ENCODE assay signal across 24 cellular contexts in the genomic region with DNA sequence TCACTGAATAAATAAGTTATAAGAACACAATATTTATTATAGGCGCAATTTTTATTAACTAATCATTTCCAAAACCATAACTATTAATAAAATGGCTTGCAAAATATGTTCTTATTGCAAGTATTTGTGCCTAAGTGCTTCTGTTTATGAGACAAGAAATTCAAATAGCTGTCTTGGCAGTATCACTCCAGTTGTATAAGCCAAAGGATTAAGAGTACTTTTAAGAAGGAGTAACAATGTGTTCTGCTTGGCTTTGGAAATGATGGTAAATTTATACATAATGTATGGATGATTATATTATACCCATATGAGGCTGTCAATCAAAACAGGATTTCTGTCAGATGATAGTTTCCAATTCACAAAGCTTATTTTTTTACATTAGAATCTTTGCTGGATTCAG. TPM values are rescaled to one million over a fixed set of nuclear protein-coding genes. Genes with fewer than 3 reads are reported as not detected.
DNase-seq lines count a peak whose midpoint lies in the region; ATAC-seq and TF ChIP-seq lines count a peak whose summit lies in the region.
"Had no signal": no experiment of that assay in that cellular context is flagged by ENCODE, and none has a peak within 500 bp of the region (broad histone marks: within the 10 kb centered on the region; RNA-seq: fewer than 3 reads in every experiment).

No MANE protein-coding gene starts in this region.

- 56% methylated on average over 1 of the region's 1 CpG for WGBS in esophagus muscularis mucosa

- H3K4me3 Mint-ChIP-seq in activated T-helper 17 cell treated with anti-CD3 and anti-CD28 coated beads, Interleukin-2, amount 50 U/mL, for 72 hours = no peak overlapping the region
- H3K4me3 Mint-ChIP-seq in CD4-positive, alpha-beta memory T cell = no peak overlapping the region
- H3K4me3 Mint-ChIP-seq in activated CD8-positive, alpha-beta memory T cell treated with anti-CD3 and anti-CD28 coated beads, Interleukin-2, amount 10 ng/mL, durations not matched to agents 7 days and 5 days = no peak overlapping the region
- H3K4me3 Mint-ChIP-seq: CD4-positive, CD25-positive, alpha-beta regulatory T cell; IgD-negative memory B cell had no signal

- CTCF ChIA-PET in CD4-positive, alpha-beta memory T cell (lab: Charles Lee; ENCODE audit: partially characterized antibody) = no interaction called here
- CTCF ChIA-PET in activated CD8-positive, alpha-beta memory T cell treated with anti-CD3 and anti-CD28 coated beads, Interleukin-2, amount 10 ng/mL, durations not matched to agents 7 days and 5 days (lab: Charles Lee) = interaction anchor here (0.9 kb wide), 1 partner anchor 19 kb away, joined by 3 read pairs; no protein-coding TSS in a partner anchor

- H3K27ac ChIP-seq in esophagus muscularis mucosa (replicated peaks in 1 of 4) (peak overlapping the region; percentile 69 to 78 (median 74)), neutrophil (peak overlapping the region; percentile 65), tibial artery (peak overlapping the region; percentile 36 to 66)
- H3K27ac ChIP-seq in CD4-positive, alpha-beta memory T cell (ENCODE audit: low read depth, low read length) = no peak overlapping the region

- no peak for TF ChIP-seq POLR2A in esophagus muscularis mucosa (IDR thresholded peaks at IDR 0.05; ENCODE audit: low read depth)

- no peaks in the 10 kb centered on the region for H3K36me3 Mint-ChIP-seq in activated T-helper 17 cell treated with anti-CD3 and anti-CD28 coated beads, Interleukin-2, amount 50 U/mL, for 72 hours (ENCODE audit: low read depth)
- H3K36me3 Mint-ChIP-seq in CD4-positive, alpha-beta memory T cell = no peaks in the 10 kb centered on the region
- peaks cover 2% of the 10 kb centered on the region for H3K36me3 Mint-ChIP-seq in activated CD8-positive, alpha-beta memory T cell treated with anti-CD3 and anti-CD28 coated beads, Interleukin-2, amount 10 ng/mL, durations not matched to agents 7 days and 5 days
- H3K36me3 Mint-ChIP-seq: CD4-positive, CD25-positive, alpha-beta regulatory T cell had no signal

- TF ChIP-seq EP300 in esophagus muscularis mucosa (IDR thresholded peaks at IDR 0.05) = no peak

- H3K27me3 Mint-ChIP-seq in activated T-helper 17 cell treated with anti-CD3 and anti-CD28 coated beads, Interleukin-2, amount 50 U/mL, for 72 hours = no peaks in the 10 kb centered on the region
- H3K27me3 Mint-ChIP-seq in CD4-positive, alpha-beta memory T cell = no peaks in the 10 kb centered on the region
- peaks cover 2% of the 10 kb centered on the region for H3K27me3 Mint-ChIP-seq in activated CD8-positive, alpha-beta memory T cell treated with anti-CD3 and anti-CD28 coated beads, Interleukin-2, amount 10 ng/mL, durations not matched to agents 7 days and 5 days
- H3K27me3 Mint-ChIP-seq: CD4-positive, CD25-positive, alpha-beta regulatory T cell; IgD-negative memory B cell had no signal

- intact Hi-C loops in esophagus muscularis mucosa (cut with DNase I) (no loop called here), tibial artery (cut with DNase I; ENCODE audit: low total_unique reads) (no loop called here)
- intact Hi-C loops in CD4-positive, alpha-beta memory T cell (cut with micrococcal nuclease) = no loop called here

- H3K27me3 ChIP-seq in esophagus muscularis mucosa (no peaks in the 10 kb centered on the region), neutrophil (no peaks in the 10 kb centered on the region), tibial artery (no peaks in the 10 kb centered on the region)
- H3K27me3 ChIP-seq in CD4-positive, alpha-beta memory T cell (ENCODE audit: insufficient read depth, low read length) = no peaks in the 10 kb centered on the region

- H3K9me3 ChIP-seq in esophagus muscularis mucosa (no peaks in the 10 kb centered on the region), neutrophil (no peaks in the 10 kb centered on the region), tibial artery (no peaks in the 10 kb centered on the region)
- H3K9me3 ChIP-seq in CD4-positive, alpha-beta memory T cell (ENCODE audit: control insufficient read depth in 1 of 2, low read length in 2 of 2) = no peaks in the 10 kb centered on the region

- peak overlapping the region; percentile 20 for H3K27ac Mint-ChIP-seq in activated T-helper 17 cell treated with anti-CD3 and anti-CD28 coated beads, Interleukin-2, amount 50 U/mL, for 72 hours
- H3K27ac Mint-ChIP-seq in CD4-positive, alpha-beta memory T cell = no peak overlapping the region
- no peak overlapping the region for H3K27ac Mint-ChIP-seq in activated CD8-positive, alpha-beta memory T cell treated with anti-CD3 and anti-CD28 coated beads, Interleukin-2, amount 10 ng/mL, durations not matched to agents 7 days and 5 days
- H3K27ac Mint-ChIP-seq: IgD-negative memory B cell had no signal

- H3K4me1 ChIP-seq in esophagus muscularis mucosa (peaks cover 13 to 82% (median 65%) of the 10 kb centered on the region in 4 donors), neutrophil (ENCODE audit: control insufficient read depth in 1 of 2, insufficient read depth in 1 of 2, low read depth in 1 of 2, low read length in 1 of 2) (peaks cover 85 to 87% of the 10 kb centered on the region in 2 experiments), tibial artery (peaks cover 0 to 43% (median 8%) of the 10 kb centered on the region in 4 donors)
- H3K4me1 ChIP-seq in CD4-positive, alpha-beta memory T cell (ENCODE audit: insufficient read depth, low read length) = no peaks in the 10 kb centered on the region

- no peaks in the 10 kb centered on the region for H3K36me3 ChIP-seq in esophagus muscularis mucosa
- no peaks in the 10 kb centered on the region for H3K36me3 ChIP-seq in neutrophil
- no peaks in the 10 kb centered on the region for H3K36me3 ChIP-seq in tibial artery
- no peaks in the 10 kb centered on the region for H3K36me3 ChIP-seq in CD4-positive, alpha-beta memory T cell (ENCODE audit: insufficient read depth, low read length)

- POLR2A ChIA-PET in CD4-positive, alpha-beta memory T cell (lab: Charles Lee; ENCODE audit: partially characterized antibody) = no interaction called here

- peaks cover 21% of the 10 kb centered on the region for H3K4me1 Mint-ChIP-seq in activated T-helper 17 cell treated with anti-CD3 and anti-CD28 coated beads, Interleukin-2, amount 50 U/mL, for 72 hours
- peaks cover 0 to 11% (median 0%) of the 10 kb centered on the region in 4 donors for H3K4me1 Mint-ChIP-seq in CD4-positive, alpha-beta memory T cell
- peaks cover 23% of the 10 kb centered on the region for H3K4me1 Mint-ChIP-seq in activated CD8-positive, alpha-beta memory T cell treated with anti-CD3 and anti-CD28 coated beads, Interleukin-2, amount 10 ng/mL, durations not matched to agents 7 days and 5 days

- DNase-seq in esophagus muscularis mucosa (ENCODE audit: extremely low spot score) = no peak
- no peak for DNase-seq in tibial artery
- no peak for DNase-seq in CD4-positive, alpha-beta memory T cell
- DNase-seq in ACHN = no peak
- DNase-seq in activated CD8-positive, alpha-beta memory T cell treated with anti-CD3 and anti-CD28 coated beads, Interleukin-2, amount 10 ng/mL, durations not matched to agents 7 days and 5 days = no peak
- DNase-seq: CD4-positive, CD25-positive, alpha-beta regulatory T cell; COR-L47; DMS79; H7; Karpas-422; MV-4-11; NCI-H1105 treated with DMSO at 0.1 percent for 48 hours; NCI-H1694; NCI-H2081; NCI-H2171; NCI-H345; NCI-H524; NCI-H774; NK-92 treated with Interleukin-12 subunit alpha and Interleukin-12 subunit beta, amount 100 ng/mL, for 24 hours; SIG-M5 had no signal

- in situ Hi-C loops in ACHN (cut with HindIII; ENCODE audit: low pct_ligation_motif_present, low pct_unique_long_range_greater_than_20kb, low sequenced_read_pairs) = no loop called here

- H3K4me3 ChIP-seq in esophagus muscularis mucosa (no peak overlapping the region), neutrophil (ENCODE audit: low read depth in 1 of 2, low read length in 1 of 2) (no peak overlapping the region), tibial artery (no peak overlapping the region)
- H3K4me3 ChIP-seq in CD4-positive, alpha-beta memory T cell (ENCODE audit: low read length in 2 of 2) = no peak overlapping the region

- no peak for ATAC-seq in activated T-helper 17 cell treated with anti-CD3 and anti-CD28 coated beads, Interleukin-2, amount 50 U/mL, for 72 hours (replicated peaks)
- ATAC-seq in activated CD8-positive, alpha-beta memory T cell treated with anti-CD3 and anti-CD28 coated beads, Interleukin-2, amount 10 ng/mL, durations not matched to agents 7 days and 5 days = no peak
- ATAC-seq: SK-N-SH treated with all-trans-retinoic acid at 6 μM for 48 hours had no signal

- no peaks in the 10 kb centered on the region for H3K9me3 Mint-ChIP-seq in activated T-helper 17 cell treated with anti-CD3 and anti-CD28 coated beads, Interleukin-2, amount 50 U/mL, for 72 hours
- no peaks in the 10 kb centered on the region for H3K9me3 Mint-ChIP-seq in CD4-positive, alpha-beta memory T cell
- no peaks in the 10 kb centered on the region for H3K9me3 Mint-ChIP-seq in activated CD8-positive, alpha-beta memory T cell treated with anti-CD3 and anti-CD28 coated beads, Interleukin-2, amount 10 ng/mL, durations not matched to agents 7 days and 5 days (ENCODE audit: low read depth)
- H3K9me3 Mint-ChIP-seq: CD4-positive, CD25-positive, alpha-beta regulatory T cell; IgD-negative memory B cell had no signal

- TF ChIP-seq CTCF in esophagus muscularis mucosa (IDR thresholded peaks at IDR 0.05) (no peak), neutrophil (IDR thresholded peaks at IDR 0.05) (no peak), tibial artery (IDR thresholded peaks at IDR 0.05) (no peak)

RNA-seq across cellular contexts. Expression of a gene that starts 29.8 kb away (rescaled TPM):
- 10 to 100 TPM; 16.3 to 18.4 TPM for total RNA-seq in activated T-helper 17 cell treated with anti-CD3 and anti-CD28 coated beads, Interleukin-2, amount 50 U/mL, for 72 hours
- total RNA-seq in esophagus muscularis mucosa = 10 to 100 TPM; 44.9 to 73.9 (median 52.4) TPM
- 10 to 100 TPM; 44.5 to 50.1 TPM for total RNA-seq in CD4-positive, alpha-beta memory T cell
- polyA plus RNA-seq in CD4-positive, alpha-beta memory T cell = 1 to 10 TPM; 4.1 to 7.9 TPM
- 10 to 100 TPM; 20.0 to 22.2 TPM for total RNA-seq in activated CD8-positive, alpha-beta memory T cell treated with anti-CD3 and anti-CD28 coated beads, Interleukin-2, amount 10 ng/mL, durations not matched to agents 7 days and 5 days
